19 cellular contexts compared by ENCODE assay signal in genomic region chr2:28547223-28547860, GRCh38. TPM values are rescaled to one million over a fixed set of nuclear protein-coding genes. Genes with fewer than 3 reads are reported as not detected.
DNase-seq lines count a peak whose midpoint lies in the region; ATAC-seq, FAIRE-seq and TF ChIP-seq lines count a peak whose summit lies in the region.
"Had no signal": no experiment of that assay in that cellular context is flagged by ENCODE, and none has a peak within 500 bp of the region (broad histone marks: within the 10 kb centered on the region; RNA-seq: fewer than 3 reads in every experiment).

No MANE protein-coding gene starts in this region.

- no peaks in the 10 kb centered on the region for H3K27me3 ChIP-seq in CD4-positive, alpha-beta T cell (ENCODE audit: control insufficient read depth, insufficient read depth, low read length)
- H3K27me3 ChIP-seq in Peyer's patch, result no peaks in the 10 kb centered on the region
- H3K27me3 ChIP-seq in hepatocyte, result no peaks in the 10 kb centered on the region
- no peaks in the 10 kb centered on the region for H3K27me3 ChIP-seq in parathyroid adenoma (ENCODE audit: control insufficient read depth, insufficient read depth, low read length)
- no peaks in the 10 kb centered on the region for H3K27me3 ChIP-seq in foreskin keratinocyte

- FAIRE-seq in urothelium cell line (lab: Jason Lieb, UNC), result no peak
- FAIRE-seq: A204.1, K562 had no signal

- no peak overlapping the region for H3K27ac ChIP-seq in CD4-positive, alpha-beta T cell (ENCODE audit: low read depth, low read length)
- peak overlapping the region in 3 of 4 donors; percentile 72 to 90 (median 88) for H3K27ac ChIP-seq in Peyer's patch
- peak overlapping the region; percentile 96 for H3K27ac ChIP-seq in hepatocyte
- peak overlapping the region; percentile 36 for H3K27ac ChIP-seq in parathyroid adenoma
- no peak overlapping the region for H3K27ac ChIP-seq in foreskin keratinocyte
- H3K27ac ChIP-seq: C4-2B, GM23248 had no signal

- peak in 1 of 2 donors; percentile 12 for TF ChIP-seq POLR2A in Peyer's patch (IDR thresholded peaks at IDR 0.05)

- no peak for DNase-seq in CD4-positive, alpha-beta T cell
- DNase-seq in Peyer's patch, result no peak
- DNase-seq in hepatocyte (ENCODE audit: low spot score), result no peak
- DNase-seq in urothelium cell line (ENCODE audit: low spot score), result no peak
- no peak for DNase-seq in HPDE6-E6E7 (ENCODE audit: extremely low spot score)
- no peak for DNase-seq in foreskin keratinocyte
- DNase-seq in NCI-H510A treated with DMSO at 0.1 percent for 48 hours (lab: John Stamatoyannopoulos, UW), result no peak
- DNase-seq: DND-41, GDM1, GM23248, NCI-H1105, NCI-H187 treated with DMSO at 0.1 percent for 48 hours, NCI-H446, NCI-H748 treated with DMSO at 0.1 percent for 48 hours, PC-3 had no signal

- H3K36me3 ChIP-seq in Peyer's patch, result peaks cover 0 to 7% (median 0%) of the 10 kb centered on the region in 3 donors
- H3K36me3 ChIP-seq in hepatocyte (replicated peaks; ENCODE audit: insufficient read depth, low read depth), result no peaks in the 10 kb centered on the region
- H3K36me3 ChIP-seq in parathyroid adenoma (ENCODE audit: control insufficient read depth, insufficient read depth, low read length), result no peaks in the 10 kb centered on the region

- no peaks in the 10 kb centered on the region for H4K20me1 ChIP-seq in hepatocyte (ENCODE audit: insufficient read depth, poor library complexity, severe bottlenecking)

- ATAC-seq in CD4-positive, alpha-beta T cell (ENCODE audit: poor library complexity), result no peak
- no peak for ATAC-seq in foreskin keratinocyte
- ATAC-seq: K562, PC-3 had no signal

- H3K79me2 ChIP-seq in hepatocyte (no peaks in the 10 kb centered on the region), parathyroid adenoma (no peaks in the 10 kb centered on the region)

- no peak overlapping the region for H2AFZ ChIP-seq in hepatocyte
- peak overlapping the region; percentile 48 for H2AFZ ChIP-seq in parathyroid adenoma
- H2AFZ ChIP-seq: GM23248 had no signal

- WGBS in hepatocyte (ENCODE audit: low lambda C conversion rate, missing lambda C conversion rate), result 67% methylated on average over 7 of the region's 7 CpGs

- POLR2A ChIA-PET in CD4-positive, alpha-beta T cell (lab: Charles Lee), result interaction anchor here (0.6 kb wide), 1 partner anchor 834 kb away, joined by 3 read pairs; no protein-coding TSS in a partner anchor

- H3K27ac Mint-ChIP-seq in CD4-positive, alpha-beta T cell, result peak overlapping the region; percentile 24

- no peaks in the 10 kb centered on the region for H3K27me3 Mint-ChIP-seq in CD4-positive, alpha-beta T cell

- H3K4me1 ChIP-seq in Peyer's patch (peaks cover 0 to 48% (median 16%) of the 10 kb centered on the region in 4 donors), hepatocyte (ENCODE audit: insufficient read depth) (peaks cover 52% of the 10 kb centered on the region), parathyroid adenoma (peaks cover 35% of the 10 kb centered on the region), foreskin keratinocyte (peaks cover 15% of the 10 kb centered on the region)

- no peaks in the 10 kb centered on the region for H3K36me3 Mint-ChIP-seq in CD4-positive, alpha-beta T cell (ENCODE audit: low read depth)

- peak overlapping the region; percentile 32 for H3K4me2 ChIP-seq in hepatocyte
- no peak overlapping the region for H3K4me2 ChIP-seq in parathyroid adenoma (ENCODE audit: low read length)

- intact Hi-C loops in CD4-positive, alpha-beta T cell (cut with DNase I, micrococcal nuclease), result no loop called here

- no peaks in the 10 kb centered on the region for H3K9me2 ChIP-seq in hepatocyte (replicated peaks; ENCODE audit: insufficient read depth)

- CTCF ChIA-PET in CD4-positive, alpha-beta T cell (lab: Charles Lee), result interaction anchor here (1.5 kb wide), 1 partner anchor 19 kb away, joined by 8 read pairs; no protein-coding TSS in a partner anchor

- no peak overlapping the region for H3K4me3 Mint-ChIP-seq in CD4-positive, alpha-beta T cell

- H3K4me3 ChIP-seq in Peyer's patch, result no peak overlapping the region
- H3K4me3 ChIP-seq in hepatocyte, result no peak overlapping the region
- H3K4me3 ChIP-seq in parathyroid adenoma (ENCODE audit: low read depth, low read length), result no peak overlapping the region
- H3K4me3 ChIP-seq: GM23248, K562 had no signal

- no peak overlapping the region for H3K9ac ChIP-seq in parathyroid adenoma
- H3K9ac ChIP-seq: GM23248 had no signal

- H3K9me3 ChIP-seq in CD4-positive, alpha-beta T cell (ENCODE audit: control insufficient read depth, low read length), result no peaks in the 10 kb centered on the region
- H3K9me3 ChIP-seq in Peyer's patch (no peaks in the 10 kb centered on the region), hepatocyte (ENCODE audit: low read depth) (no peaks in the 10 kb centered on the region), parathyroid adenoma (ENCODE audit: control insufficient read depth, low read length) (no peaks in the 10 kb centered on the region)

- H3K9me3 Mint-ChIP-seq in CD4-positive, alpha-beta T cell, result no peaks in the 10 kb centered on the region

- TF ChIP-seq CTCF in CD4-positive, alpha-beta T cell (IDR thresholded peaks at IDR 0.05), result no peak
- no peak for TF ChIP-seq CTCF in Peyer's patch (IDR thresholded peaks at IDR 0.05)
- TF ChIP-seq CTCF in hepatocyte (IDR thresholded peaks at IDR 0.05; ENCODE audit: poor library complexity), result no peak
- no peak for TF ChIP-seq CTCF in parathyroid adenoma (IDR thresholded peaks at IDR 0.05)
- no peak for TF ChIP-seq CTCF in foreskin keratinocyte (conservative IDR thresholded peaks at IDR 0.05)

- H3K4me1 Mint-ChIP-seq in CD4-positive, alpha-beta T cell (ENCODE audit: low read depth), result peaks cover 11% of the 10 kb centered on the region

RNA-seq across cellular contexts. Expression of gene PLB1, which starts 51.5 kb away (rescaled TPM):
- 1 to 10 TPM; 1.3 to 1.6 TPM for total RNA-seq in CD4-positive, alpha-beta T cell
- total RNA-seq in Peyer's patch, result 100 to 1,000 TPM in 2 of 4 donors, 10 to 100 TPM in 1, 1 to 10 TPM in 1; 9.1 to 345 (median 146) TPM
- 19.2 and 21.7 TPM in 2 replicates for total RNA-seq in hepatocyte
- 19.7 and 20.5 TPM in 2 replicates for polyA plus RNA-seq in hepatocyte
- 3.7 and 3.8 TPM in 2 replicates for total RNA-seq in foreskin keratinocyte
- polyA plus RNA-seq in foreskin keratinocyte, result 2.1 and 2.2 TPM in 2 replicates

Comparison
In these comparisons a context has a peak if more than half of its experiments do, and no peak if none do; other contexts are left out.
1. H3K27ac ChIP-seq: peak in Peyer's patch (3 of 4), hepatocyte (single experiment) and parathyroid adenoma (single experiment); none in CD4-positive, alpha-beta T cell (single experiment) and foreskin keratinocyte (single experiment).